19 cellular contexts compared by ENCODE assay signal in the genomic region with DNA sequence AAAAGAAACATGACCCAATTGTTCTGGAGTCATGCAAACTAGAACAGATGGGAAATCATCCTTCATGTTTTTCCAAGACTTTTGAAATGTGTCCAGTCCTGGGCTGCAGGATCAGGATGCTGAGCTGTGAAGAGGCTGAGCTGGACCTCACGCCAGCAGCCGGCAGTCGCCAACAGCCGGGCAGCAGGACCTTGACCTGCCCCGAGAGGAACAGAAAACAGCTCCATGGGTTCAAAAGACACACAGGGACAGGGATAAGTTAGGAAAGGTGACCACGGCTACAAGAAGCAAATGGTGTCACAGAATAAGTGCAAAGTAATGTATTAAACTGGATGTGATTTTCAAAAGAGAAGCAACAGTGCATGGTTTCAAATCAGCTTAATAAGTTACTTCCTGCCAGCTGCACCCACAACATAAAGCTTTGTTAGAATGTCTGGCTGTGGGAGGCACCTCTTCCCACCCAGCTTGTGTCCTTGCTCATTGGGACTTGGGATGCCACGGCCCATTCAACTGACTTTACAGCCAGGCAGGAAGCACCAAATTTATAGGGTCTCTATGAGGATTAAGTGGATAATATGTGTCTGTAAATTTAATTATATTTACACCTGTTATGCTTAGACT.
"Had no signal": no experiment of that assay in that cellular context is flagged by ENCODE, and none has a peak within 500 bp of the region (broad histone marks: within the 10 kb centered on the region; RNA-seq: fewer than 3 reads in every experiment).

No MANE protein-coding gene starts in this region.

- H3K4me3 ChIP-seq: esophagus squamous epithelium, right lobe of liver, suprapubic skin, transverse colon had no signal

- ATAC-seq: activated CD8-positive, alpha-beta memory T cell treated with anti-CD3 and anti-CD28 coated beads, Interleukin-2, amount 10 ng/mL, durations not matched to agents 7 days and 5 days; activated T-helper 17 cell treated with anti-CD3 and anti-CD28 coated beads, Interleukin-2, amount 50 U/mL, for 72 hours; left ventricle myocardium superior; right lobe of liver; stimulated activated naive CD8-positive, alpha-beta T cell treated with anti-CD3 and anti-CD28 coated beads, Interleukin-15, amount 100 ng/mL, for 72 hours had no signal

- DNase-seq: activated CD4-positive, alpha-beta memory T cell treated with anti-CD3 and anti-CD28 coated beads for 36 hours; activated CD8-positive, alpha-beta memory T cell treated with anti-CD3 and anti-CD28 coated beads, Interleukin-2, amount 10 ng/mL, durations not matched to agents 7 days and 5 days; activated naive CD4-positive, alpha-beta T cell; activated naive CD8-positive, alpha-beta T cell treated with anti-CD3 and anti-CD28 coated beads for 36 hours; activated T-cell treated with anti-CD3 and anti-CD28 coated beads, Interleukin-2, amount 50 U/mL, for 1 hour; amniotic stem cell; effector memory CD4-positive, alpha-beta T cell; esophagus squamous epithelium; immature natural killer cell; kidney glomerular epithelial cell; left ventricle myocardium superior; right lobe of liver; small intestine; stimulated activated CD4-positive, alpha-beta T cell treated with anti-CD3 and anti-CD28 coated beads, Interleukin-4, amount 100 ng/mL, for 1 hour; stimulated activated naive CD8-positive, alpha-beta T cell treated with anti-CD3 and anti-CD28 coated beads, Interleukin-15, amount 100 ng/mL, for 72 hours; T-helper 2 cell; transverse colon had no signal

- FAIRE-seq: small intestine had no signal
